19 cellular contexts compared by ENCODE assay signal in the genomic region with DNA sequence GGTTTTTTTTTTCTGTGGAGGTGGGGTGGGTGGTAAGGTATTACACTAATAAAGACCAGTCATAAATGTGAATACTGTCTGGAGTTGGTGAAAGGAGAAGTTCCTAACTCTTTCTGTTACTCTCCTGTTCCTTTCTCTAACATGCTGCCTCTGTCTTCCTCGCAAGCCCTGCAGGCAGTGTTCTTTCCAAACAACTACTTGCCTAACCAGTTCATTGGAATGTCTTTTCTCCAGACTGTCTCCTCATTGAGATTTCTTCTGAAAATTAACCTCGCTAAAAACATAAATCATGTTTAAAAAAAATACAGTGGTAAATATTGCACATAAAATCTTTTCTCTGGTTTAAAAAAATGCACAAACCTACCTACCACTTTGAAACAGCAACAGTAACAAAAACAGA.
DNase-seq lines count a peak whose midpoint lies in the region; ATAC-seq, FAIRE-seq and TF ChIP-seq lines count a peak whose summit lies in the region.
"Had no signal": no experiment of that assay in that cellular context is flagged by ENCODE, and none has a peak within 500 bp of the region (broad histone marks: within the 10 kb centered on the region; RNA-seq: fewer than 3 reads in every experiment).

No MANE protein-coding gene starts in this region.

- intact Hi-C loops in breast epithelium (cut with DNase I; ENCODE audit: low total_unique reads): no loop called here
- intact Hi-C loops in natural killer cell (cut with micrococcal nuclease): no loop called here
- intact Hi-C loops in sciatic nerve (cut with DNase I): no loop called here

- no peaks in the 10 kb centered on the region for H3K27me3 Mint-ChIP-seq in natural killer cell (ENCODE audit: low read depth in 2 of 2)
- H3K27me3 Mint-ChIP-seq: natural killer cell treated with Interleukin-12 subunit alpha and Interleukin-12 subunit beta and Interleukin-15 and Interleukin-18, amount 100 ng/mL, for 72 hours had no signal

- no peak for TF ChIP-seq POLR2A in breast epithelium (IDR thresholded peaks at IDR 0.05)

- H3K9me3 ChIP-seq in breast epithelium (no peaks in the 10 kb centered on the region), keratinocyte (ENCODE audit: control insufficient read depth, low read depth, low read length) (no peaks in the 10 kb centered on the region)
- H3K9me3 ChIP-seq: right atrium auricular region had no signal

- H3K27me3 ChIP-seq in breast epithelium: no peaks in the 10 kb centered on the region
- H3K27me3 ChIP-seq in keratinocyte (ENCODE audit: control insufficient read depth, extremely low read depth, insufficient read depth, low read length): no peaks in the 10 kb centered on the region
- H3K27me3 ChIP-seq: right atrium auricular region had no signal

- H4K20me1 ChIP-seq in keratinocyte (ENCODE audit: control insufficient read depth, extremely low read depth, insufficient read depth, low read length): no peaks in the 10 kb centered on the region

- no peaks in the 10 kb centered on the region for H3K79me2 ChIP-seq in keratinocyte (ENCODE audit: control insufficient read depth, insufficient read depth, low read length)

- TF ChIP-seq CTCF in breast epithelium (IDR thresholded peaks at IDR 0.05): no peak
- no peak for TF ChIP-seq CTCF in keratinocyte (optimal IDR thresholded peaks at IDR 0.05 in 1 of 3, IDR thresholded peaks at IDR 0.05 in 1 of 3, conservative IDR thresholded peaks at IDR 0.05 in 1 of 3; ENCODE audit: extremely low read depth in 1 of 3, insufficient read depth in 2 of 3, low read length in 3 of 3)
- TF ChIP-seq CTCF in natural killer cell (IDR thresholded peaks at IDR 0.05): no peak

- peak overlapping the region in 1 of 3 donors; percentile 31 for H3K4me3 ChIP-seq in breast epithelium
- peak overlapping the region in 1 of 3 experiments; percentile 39 for H3K4me3 ChIP-seq in keratinocyte (ENCODE audit: control insufficient read depth in 2 of 3, extremely low read depth in 1 of 3, insufficient read depth in 2 of 3, low read depth in 1 of 3, low read length in 3 of 3)
- H3K4me3 ChIP-seq: right atrium auricular region had no signal

- dilution Hi-C loops in keratinocyte (cut with MboI; ENCODE audit: extremely low pct_ligation_motif_present, low sequenced_read_pairs): no loop called here

- no peak overlapping the region for H3K27ac Mint-ChIP-seq in natural killer cell
- H3K27ac Mint-ChIP-seq: natural killer cell treated with Interleukin-12 subunit alpha and Interleukin-12 subunit beta and Interleukin-15 and Interleukin-18, amount 100 ng/mL, for 72 hours had no signal

- DNase-seq in NOMO-1 treated with DMSO at 0.1 percent for 48 hours (lab: John Stamatoyannopoulos, UW; ENCODE audit: unreplicated experiment) (peak; percentile 19), NOMO-1 treated with dmso at 0.1 percent for 144 hours (lab: John Stamatoyannopoulos, UW; ENCODE audit: unreplicated experiment) (no peak), breast epithelium (ENCODE audit: low spot score in 2 of 2) (peak; percentile 57 to 73), keratinocyte (ENCODE audit: low read depth, low spot score) (no peak), natural killer cell (no peak), sciatic nerve (ENCODE audit: low spot score) (no peak)
- no peak for DNase-seq in activated CD4-positive, alpha-beta T cell treated with anti-CD3 and anti-CD28 coated beads for 1 hour
- DNase-seq: 8988T, DMS79 treated with DMSO at 0.1 percent for 48 hours, MV-4-11, NCI-H2081, NCI-H526, WERI-Rb-1 had no signal

- H3K4me2 ChIP-seq in keratinocyte (ENCODE audit: control insufficient read depth, extremely low read depth, insufficient read depth, low read depth, low read length): peak overlapping the region; percentile 57

- FAIRE-seq in keratinocyte (lab: Jason Lieb, UNC): peak; percentile 98
- FAIRE-seq: HepG2 had no signal

- no peak for ATAC-seq in natural killer cell
- ATAC-seq in GM21576 (IDR thresholded peaks at IDR 0.05; ENCODE audit: unreplicated experiment): no peak
- ATAC-seq in sciatic nerve: no peak
- ATAC-seq: HepG2; natural killer cell treated with Interleukin-12 subunit alpha and Interleukin-12 subunit beta and Interleukin-15 and Interleukin-18, amount 100 ng/mL, for 72 hours; Panc1 had no signal

- H3K9me3 Mint-ChIP-seq in natural killer cell: peaks cover 3 to 6% of the 10 kb centered on the region in 2 donors
- H3K9me3 Mint-ChIP-seq: natural killer cell treated with Interleukin-12 subunit alpha and Interleukin-12 subunit beta and Interleukin-15 and Interleukin-18, amount 100 ng/mL, for 72 hours had no signal

- no peaks in the 10 kb centered on the region for H3K9me1 ChIP-seq in keratinocyte (ENCODE audit: control insufficient read depth, extremely low read depth, insufficient read depth, low read length)

- H3K4me1 ChIP-seq in breast epithelium: no peaks in the 10 kb centered on the region
- H3K4me1 ChIP-seq in keratinocyte (ENCODE audit: control insufficient read depth, extremely low read depth, insufficient read depth, low read length): peaks cover 8% of the 10 kb centered on the region
- H3K4me1 ChIP-seq: right atrium auricular region had no signal

- peak overlapping the region; percentile 72 for H2AFZ ChIP-seq in keratinocyte (ENCODE audit: control insufficient read depth, low read length)

- no peaks in the 10 kb centered on the region for H3K4me1 Mint-ChIP-seq in natural killer cell

- no peaks in the 10 kb centered on the region for H3K36me3 Mint-ChIP-seq in natural killer cell
- H3K36me3 Mint-ChIP-seq: natural killer cell treated with Interleukin-12 subunit alpha and Interleukin-12 subunit beta and Interleukin-15 and Interleukin-18, amount 100 ng/mL, for 72 hours had no signal

- no peak overlapping the region for H3K4me3 Mint-ChIP-seq in natural killer cell
- H3K4me3 Mint-ChIP-seq: natural killer cell treated with Interleukin-12 subunit alpha and Interleukin-12 subunit beta and Interleukin-15 and Interleukin-18, amount 100 ng/mL, for 72 hours had no signal

- H3K27ac ChIP-seq in breast epithelium (peak overlapping the region; percentile 33 to 66), keratinocyte (ENCODE audit: control insufficient read depth, insufficient read depth, low read length) (peak overlapping the region; percentile 7)
- H3K27ac ChIP-seq: C4-2B, right atrium auricular region, WERI-Rb-1 had no signal

- H3K9ac ChIP-seq in keratinocyte (ENCODE audit: control insufficient read depth, extremely low read depth, insufficient read depth, low read length): no peak overlapping the region

- H3K36me3 ChIP-seq in breast epithelium (no peaks in the 10 kb centered on the region), keratinocyte (ENCODE audit: control insufficient read depth in 2 of 2, extremely low read depth in 1 of 2, insufficient read depth in 2 of 2, low read length in 2 of 2) (no peaks in the 10 kb centered on the region)
- H3K36me3 ChIP-seq: right atrium auricular region, WERI-Rb-1 had no signal

Comparison
In these comparisons a context has a peak if more than half of its experiments do, and no peak if none do; other contexts are left out.
1. DNase-seq: peak in NOMO-1 treated with DMSO at 0.1 percent for 48 hours (single experiment) and breast epithelium (2 of 2); none in NOMO-1 treated with dmso at 0.1 percent for 144 hours (single experiment), keratinocyte (single experiment), activated CD4-positive, alpha-beta T cell treated with anti-CD3 and anti-CD28 coated beads for 1 hour (single experiment), natural killer cell (single experiment) and sciatic nerve (single experiment).